Comparison of ENCODE assay signal across 8 cellular contexts in the genomic region with DNA sequence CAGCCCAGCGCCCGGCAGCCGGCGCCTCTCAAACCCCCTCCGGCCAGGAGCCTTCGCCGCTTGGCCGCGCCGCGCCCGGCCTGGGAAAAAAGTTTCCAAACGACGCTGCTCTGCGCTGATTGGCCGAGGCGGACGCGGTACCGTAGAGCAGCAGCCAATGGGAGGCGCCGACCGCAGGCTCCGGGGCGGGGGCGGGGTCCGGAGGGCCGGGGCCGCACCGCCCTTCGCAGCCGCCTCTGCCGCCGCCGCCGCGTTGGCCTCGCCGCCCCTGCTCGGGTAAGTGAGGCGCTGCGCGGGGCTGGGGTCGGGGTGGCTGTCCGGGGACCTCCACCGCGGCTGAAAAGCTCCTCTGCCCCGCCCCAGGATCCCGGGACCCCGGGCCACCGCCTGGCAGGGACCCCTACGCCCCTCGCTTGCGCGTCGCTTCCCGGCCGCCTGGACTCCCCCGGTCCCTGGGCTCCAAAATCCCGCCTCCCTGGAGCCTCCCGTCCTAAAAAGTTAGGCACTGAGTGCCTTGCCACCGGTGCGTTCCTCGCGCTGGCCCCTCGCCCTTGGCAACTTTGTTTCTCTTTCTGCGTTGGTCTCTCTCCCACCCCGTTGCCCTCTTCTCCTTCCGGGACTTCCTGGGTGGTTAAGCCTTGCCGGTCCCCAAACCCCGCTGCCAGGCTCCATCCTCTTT. TPM values are rescaled to one million over a fixed set of nuclear protein-coding genes. Genes with fewer than 3 reads are reported as not detected.
DNase-seq lines count a peak whose midpoint lies in the region; ATAC-seq, FAIRE-seq and TF ChIP-seq lines count a peak whose summit lies in the region.

A gene with protein sequence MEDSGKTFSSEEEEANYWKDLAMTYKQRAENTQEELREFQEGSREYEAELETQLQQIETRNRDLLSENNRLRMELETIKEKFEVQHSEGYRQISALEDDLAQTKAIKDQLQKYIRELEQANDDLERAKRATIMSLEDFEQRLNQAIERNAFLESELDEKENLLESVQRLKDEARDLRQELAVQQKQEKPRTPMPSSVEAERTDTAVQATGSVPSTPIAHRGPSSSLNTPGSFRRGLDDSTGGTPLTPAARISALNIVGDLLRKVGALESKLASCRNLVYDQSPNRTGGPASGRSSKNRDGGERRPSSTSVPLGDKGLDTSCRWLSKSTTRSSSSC (plus strand): TSS at position 227 of the 679 bp plus-strand sequence. CDS start 14,534 bp downstream, outside the sequence.

- peak; percentile 51 for FAIRE-seq in HTR-8/SVneo (lab: Jason Lieb, UNC)

- H3K36me3 ChIP-seq in OCI-LY1 (ENCODE audit: insufficient read depth, low read length): peaks cover 30% of the 10 kb centered on the region

- H3K9me2 ChIP-seq in OCI-LY1 (ENCODE audit: low read depth, low read length): no peaks in the 10 kb centered on the region

- ATAC-seq in GM21360 (IDR thresholded peaks at IDR 0.05; ENCODE audit: unreplicated experiment): peak; percentile 52

- peak within 1 kb of the TSS; percentile 98 for H3K9ac ChIP-seq in OCI-LY1 (ENCODE audit: low read length)

- H3K4me1 ChIP-seq in OCI-LY1 (ENCODE audit: insufficient read depth, low read length, severe bottlenecking): peaks cover 36% of the 10 kb centered on the region
- H3K4me1 ChIP-seq in mononuclear cell (ENCODE audit: insufficient read depth, low read length): peaks cover 35% of the 10 kb centered on the region

- TF ChIP-seq CTCF in OCI-LY1 (IDR thresholded peaks at IDR 0.05; ENCODE audit: low read length) (no peak), epithelial cell of esophagus (IDR thresholded peaks at IDR 0.05; ENCODE audit: insufficient read depth, low read depth, low read length, missing control alignments) (no peak)

- peak within 1 kb of the TSS; percentile 69 for H3K27ac ChIP-seq in OCI-LY1 (ENCODE audit: low read depth, low read length, poor library complexity, severe bottlenecking)

- no peaks in the 10 kb centered on the region for H4K20me1 ChIP-seq in OCI-LY1 (ENCODE audit: insufficient read depth, low read length)

- in situ Hi-C loops in Caki2 (cut with HindIII; ENCODE audit: low pct_unique_long_range_greater_than_20kb, low sequenced_read_pairs): no loop called here

- DNase-seq in Caki2 (ENCODE audit: low read depth) (peak; percentile 91), HTR-8/SVneo (ENCODE audit: insufficient read length, low spot score) (peak; percentile 92), activated T-cell treated with anti-CD3 and anti-CD28 coated beads for 1 hour (ENCODE audit: low read depth) (peak; percentile 80), epithelial cell of esophagus (ENCODE audit: low read depth) (peak; percentile 93)
- DNase-seq in stimulated activated CD8-positive, alpha-beta memory T cell treated with anti-CD3 and anti-CD28 coated beads, Interleukin-2, amount 100 ng/mL, for 1 hour (ENCODE audit: low read depth in 2 of 2): peak; percentile 76 to 80

- H3K79me2 ChIP-seq in OCI-LY1 (ENCODE audit: insufficient read depth, low read length): peaks cover 49% of the 10 kb centered on the region

- no peaks in the 10 kb centered on the region for H3K27me3 ChIP-seq in OCI-LY1 (ENCODE audit: insufficient read depth, low read length)
- H3K27me3 ChIP-seq in mononuclear cell (ENCODE audit: insufficient read depth, low read length): no peaks in the 10 kb centered on the region

- no peaks in the 10 kb centered on the region for H3K9me3 ChIP-seq in OCI-LY1 (ENCODE audit: low read length)
- H3K9me3 ChIP-seq in mononuclear cell (ENCODE audit: low read depth, low read length): no peaks in the 10 kb centered on the region

- peak within 1 kb of the TSS; percentile 79 for H3K4me3 ChIP-seq in OCI-LY1 (ENCODE audit: low read depth, low read length, poor library complexity, severe bottlenecking)
- peak within 1 kb of the TSS; percentile 95 for H3K4me3 ChIP-seq in epithelial cell of esophagus (ENCODE audit: low read length)
- H3K4me3 ChIP-seq in mononuclear cell (ENCODE audit: low read length): peak within 1 kb of the TSS; percentile 97

- H3K4me2 ChIP-seq in OCI-LY1 (ENCODE audit: low read length): peak within 1 kb of the TSS; percentile 80

- no peaks in the 10 kb centered on the region for H3F3A ChIP-seq in OCI-LY1 (ENCODE audit: insufficient read depth, low read length)

- H2AFZ ChIP-seq in OCI-LY1 (ENCODE audit: low read length): no peak within 1 kb of the TSS

RNA-seq across cellular contexts. Expression of the gene that starts here (rescaled TPM):
- total RNA-seq in Caki2 (2014; rRNA removed; shearing (Covaris generic); ENCODE audit: low replicate concordance): 50.5 and 73.2 TPM in 2 replicates
- total RNA-seq in mononuclear cell: 87.3 TPM

Comparison
In these comparisons a context has a peak if more than half of its experiments do, and no peak if none do; other contexts are left out.
1. Peak in every context shown above with its lines: DNase-seq, ATAC-seq, H3K4me3 ChIP-seq and H3K27ac ChIP-seq.